ENCODE assay signal across 15 cellular contexts in the genomic region with DNA sequence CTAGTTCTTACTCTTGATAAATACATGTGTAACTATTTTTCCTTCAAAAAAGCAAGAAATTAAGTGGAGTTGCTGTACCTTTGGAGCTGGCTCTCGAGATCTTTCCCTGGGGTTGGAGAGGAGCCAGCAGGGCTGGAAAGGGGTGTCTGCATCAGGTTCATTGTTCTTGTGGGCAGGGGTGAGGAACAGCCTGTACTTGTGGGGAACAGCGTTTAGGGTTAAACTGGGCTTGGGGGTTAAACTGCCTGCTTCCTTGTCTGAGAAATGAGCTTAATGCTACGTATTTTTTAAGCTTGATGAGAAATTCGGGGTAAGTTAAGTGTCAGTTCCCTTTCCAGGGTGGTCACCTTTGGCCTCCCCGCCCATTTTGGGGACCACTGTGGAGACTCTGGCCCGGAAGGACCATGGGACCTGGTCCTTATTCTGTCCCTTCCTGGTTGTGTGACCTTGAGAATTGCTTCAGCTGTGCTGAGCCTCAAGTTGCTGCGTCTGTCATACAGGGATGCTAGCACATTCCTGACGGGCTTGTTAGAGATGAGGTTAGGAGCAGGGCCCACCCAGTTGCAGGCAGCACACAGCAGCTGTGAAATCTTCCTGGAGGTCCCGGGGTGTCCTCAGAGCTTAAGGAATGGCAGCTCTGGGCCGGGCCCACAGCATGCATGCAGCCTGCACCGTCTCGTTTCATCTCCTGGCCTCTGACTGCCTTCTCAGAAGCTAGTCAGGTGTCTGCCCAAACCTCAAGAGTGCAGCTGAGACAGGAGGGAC. TPM values are rescaled to one million over a fixed set of nuclear protein-coding genes. Genes with fewer than 3 reads are reported as not detected.
DNase-seq lines count a peak whose midpoint lies in the region; ATAC-seq, FAIRE-seq and TF ChIP-seq lines count a peak whose summit lies in the region.
"Had no signal": no experiment of that assay in that cellular context is flagged by ENCODE, and none has a peak within 500 bp of the region (broad histone marks: within the 10 kb centered on the region; RNA-seq: fewer than 3 reads in every experiment).

No MANE protein-coding gene starts in this region.

- TF ChIP-seq CTCF in IMR-90 (conservative IDR thresholded peaks at IDR 0.05; ENCODE audit: low read depth, low read length): no peak
- TF ChIP-seq CTCF in OCI-LY3 (IDR thresholded peaks at IDR 0.05; ENCODE audit: low read depth, low read length): no peak
- no peak for TF ChIP-seq CTCF in endothelial cell of umbilical vein (IDR thresholded peaks at IDR 0.05; ENCODE audit: extremely low read depth in 1 of 2, insufficient read depth in 1 of 2, low read depth in 1 of 2, low read length in 2 of 2)
- no peak for TF ChIP-seq CTCF in gastrocnemius medialis (IDR thresholded peaks at IDR 0.05 in 4 of 5, conservative IDR thresholded peaks at IDR 0.05 in 1 of 5)
- TF ChIP-seq CTCF in Caco-2 (IDR thresholded peaks at IDR 0.05; ENCODE audit: insufficient read depth in 1 of 2, low read depth in 1 of 2, low read length in 1 of 2, severe bottlenecking in 1 of 2, unreplicated experiment in 1 of 2): no peak

- peaks cover 29% of the 10 kb centered on the region for H3K36me3 ChIP-seq in IMR-90 (ENCODE audit: control insufficient read depth, insufficient read depth, low read length)
- no peaks in the 10 kb centered on the region for H3K36me3 ChIP-seq in OCI-LY3 (replicated peaks; ENCODE audit: low read depth, low read length)
- H3K36me3 ChIP-seq in endothelial cell of umbilical vein (ENCODE audit: control insufficient read depth in 2 of 2, extremely low read depth in 1 of 2, insufficient read depth in 2 of 2, low read length in 2 of 2): peaks cover 14 to 34% of the 10 kb centered on the region in 2 experiments
- no peaks in the 10 kb centered on the region for H3K36me3 ChIP-seq in gastrocnemius medialis
- H3K36me3 ChIP-seq in Caco-2 (ENCODE audit: control insufficient read depth, insufficient read depth, low read length): no peaks in the 10 kb centered on the region

- H3K4me3 Mint-ChIP-seq in Caco-2 (ENCODE audit: unreplicated experiment): no peak overlapping the region

- TF ChIP-seq POLR2A in IMR-90 (IDR thresholded peaks at IDR 0.05; ENCODE audit: low read depth, low read length) (no peak), endothelial cell of umbilical vein (IDR thresholded peaks at IDR 0.05; ENCODE audit: low read depth, low read length) (peak; percentile 32), gastrocnemius medialis (IDR thresholded peaks at IDR 0.05) (no peak)

- no peak overlapping the region for H2AFZ ChIP-seq in IMR-90 (replicated peaks; ENCODE audit: low read length, poor library complexity)
- H2AFZ ChIP-seq in OCI-LY3 (ENCODE audit: low read depth, low read length): peak overlapping the region; percentile 70
- H2AFZ ChIP-seq in endothelial cell of umbilical vein (ENCODE audit: low read depth, low read length): no peak overlapping the region

- no peak overlapping the region for H3K9ac ChIP-seq in IMR-90 (ENCODE audit: low read depth, low read length)
- H3K9ac ChIP-seq in OCI-LY3 (ENCODE audit: low read length): no peak overlapping the region
- H3K9ac ChIP-seq in endothelial cell of umbilical vein (replicated peaks; ENCODE audit: extremely low read depth, insufficient read depth, low read length): no peak overlapping the region

- H3K4me1 ChIP-seq in IMR-90 (ENCODE audit: control insufficient read depth, insufficient read depth, low read length) (peaks cover 20% of the 10 kb centered on the region), OCI-LY3 (ENCODE audit: low read length) (peaks cover 44% of the 10 kb centered on the region), endothelial cell of umbilical vein (ENCODE audit: control insufficient read depth, extremely low read depth, insufficient read depth, low read length) (peaks cover 17% of the 10 kb centered on the region), gastrocnemius medialis (peaks cover 36 to 54% of the 10 kb centered on the region in 2 donors), Caco-2 (no peaks in the 10 kb centered on the region)

- no peak overlapping the region for H2BK120ac ChIP-seq in IMR-90 (ENCODE audit: low read depth, low read length)

- H4K5ac ChIP-seq in IMR-90 (ENCODE audit: low read depth, low read length): no peak overlapping the region

- CTCF ChIA-PET in IMR-90 (lab: Yijun Ruan, JAX) (no interaction called here), endothelial cell of umbilical vein (lab: Charles Lee) (interaction anchor here (0.9 to 5.6 kb wide), 4 partner anchors 10 to 64 kb away, joined by 3 to 49 read pairs (median 3); no protein-coding TSS in a partner anchor), Caco-2 (lab: Charles Lee) (no interaction called here)

- no peak overlapping the region for H4K8ac ChIP-seq in IMR-90 (ENCODE audit: low read depth in 2 of 2, low read length in 2 of 2)

- no peaks in the 10 kb centered on the region for H3K36me3 Mint-ChIP-seq in Caco-2 (ENCODE audit: insufficient read depth, unreplicated experiment)

- POLR2A ChIA-PET in IMR-90 (lab: Charles Lee; ENCODE audit: unreplicated experiment): interaction anchor here (0.5 kb wide), 1 partner anchor 339 kb away, joined by 3 read pairs; no protein-coding TSS in a partner anchor
- POLR2A ChIA-PET in endothelial cell of umbilical vein (lab: Charles Lee): no interaction called here
- POLR2A ChIA-PET in Caco-2 (lab: Charles Lee): no interaction called here

- H2BK20ac ChIP-seq in IMR-90 (ENCODE audit: low read depth, low read length): no peak overlapping the region

- peaks cover 6 to 26% of the 10 kb centered on the region in 2 experiments; a peak in 2 of 4 replicates for H3K79me1 ChIP-seq in IMR-90 (ENCODE audit: low read depth in 1 of 2, low read length in 2 of 2)

- no peaks in the 10 kb centered on the region for H3K4me1 Mint-ChIP-seq in Caco-2 (ENCODE audit: low read depth, unreplicated experiment)

- no peak overlapping the region for H3K23ac ChIP-seq in IMR-90 (ENCODE audit: low read depth, low read length)

- in situ Hi-C loops in IMR-90 (cut with MboI; ENCODE audit: low sequenced_read_pairs): no loop called here
- in situ Hi-C loops in gastrocnemius medialis (cut with MboI; ENCODE audit: low sequenced_read_pairs in 4 of 4): no loop called here

- FAIRE-seq in endothelial cell of umbilical vein (lab: Jason Lieb, UNC): peak; percentile 57

- H3K4ac ChIP-seq in IMR-90 (ENCODE audit: low read depth, low read length): no peak overlapping the region

- H3K9me1 ChIP-seq in IMR-90 (ENCODE audit: insufficient read depth, low read length) (peaks cover 18% of the 10 kb centered on the region), endothelial cell of umbilical vein (replicated peaks; ENCODE audit: control insufficient read depth, extremely low read depth, insufficient read depth, low read length) (no peaks in the 10 kb centered on the region)

- no peaks in the 10 kb centered on the region for H3K27me3 ChIP-seq in IMR-90 (ENCODE audit: control insufficient read depth, insufficient read depth, low read length)
- peaks cover 25% of the 10 kb centered on the region for H3K27me3 ChIP-seq in OCI-LY3 (ENCODE audit: low read depth, low read length)
- no peaks in the 10 kb centered on the region for H3K27me3 ChIP-seq in endothelial cell of umbilical vein (ENCODE audit: control insufficient read depth in 2 of 2, insufficient read depth in 2 of 2, low read length in 2 of 2)
- no peaks in the 10 kb centered on the region for H3K27me3 ChIP-seq in gastrocnemius medialis
- H3K27me3 ChIP-seq in Caco-2 (replicated peaks; ENCODE audit: control insufficient read depth, insufficient read depth, low read length): no peaks in the 10 kb centered on the region
- H3K27me3 ChIP-seq: sigmoid colon had no signal

- TF ChIP-seq RAD21 in IMR-90 (IDR thresholded peaks at IDR 0.05; ENCODE audit: low read length): no peak

- no peaks in the 10 kb centered on the region for H3K9me3 Mint-ChIP-seq in Caco-2 (ENCODE audit: unreplicated experiment)

- H3K27me3 Mint-ChIP-seq in Caco-2 (ENCODE audit: insufficient read depth, unreplicated experiment): peaks cover 3% of the 10 kb centered on the region

- H3K4me2 ChIP-seq in IMR-90 (ENCODE audit: low read depth, low read length) (no peak overlapping the region), OCI-LY3 (ENCODE audit: low read length) (peak overlapping the region; percentile 64), endothelial cell of umbilical vein (ENCODE audit: insufficient read depth, low read length) (no peak overlapping the region)

- no peak overlapping the region for H3K56ac ChIP-seq in IMR-90 (ENCODE audit: extremely low read depth, insufficient read depth, low read length)

- BruUV-seq in IMR-90 (replicated peaks; lab: Mats Ljungman, UMichigan) (no TSS peak), endothelial cell of umbilical vein (replicated peaks; lab: Mats Ljungman, UMichigan) (no TSS peak), Caco-2 (replicated peaks; lab: Mats Ljungman, UMichigan) (no TSS peak)

- H2BK5ac ChIP-seq in IMR-90 (ENCODE audit: low read depth, low read length, poor library complexity, severe bottlenecking): no peak overlapping the region

- H3K79me2 ChIP-seq in OCI-LY3 (ENCODE audit: low read length): no peaks in the 10 kb centered on the region
- H3K79me2 ChIP-seq in endothelial cell of umbilical vein (ENCODE audit: control insufficient read depth, insufficient read depth, low read length): no peaks in the 10 kb centered on the region

- no peaks in the 10 kb centered on the region for H4K20me1 ChIP-seq in IMR-90 (ENCODE audit: insufficient read depth, low read length)
- no peaks in the 10 kb centered on the region for H4K20me1 ChIP-seq in OCI-LY3 (ENCODE audit: insufficient read depth, low read length)
- no peaks in the 10 kb centered on the region for H4K20me1 ChIP-seq in endothelial cell of umbilical vein (replicated peaks; ENCODE audit: control insufficient read depth, extremely low read depth, insufficient read depth, low read length)

- H3K27ac ChIP-seq in IMR-90 (ENCODE audit: insufficient read depth, low read length) (no peak overlapping the region), OCI-LY3 (ENCODE audit: low read length) (no peak overlapping the region), endothelial cell of umbilical vein (ENCODE audit: insufficient read depth, low read depth, low read length) (no peak overlapping the region), gastrocnemius medialis (peak overlapping the region in 3 of 4 donors; percentile 1 to 34 (median 2))

- peak overlapping the region; percentile 10; the same call in 1 of the 2 replicates for H2AK5ac ChIP-seq in IMR-90 (ENCODE audit: low read depth, low read length)

- H2BK15ac ChIP-seq in IMR-90 (ENCODE audit: low read depth, low read length): no peak overlapping the region

- dilution Hi-C loops in IMR-90 (cut with HindIII; ENCODE audit: low sequenced_read_pairs, unreplicated experiment) (no loop called here), endothelial cell of umbilical vein (cut with MboI; ENCODE audit: extremely low pct_ligation_motif_present, low sequenced_read_pairs) (no loop called here)

- no peak overlapping the region for H3K4me3 ChIP-seq in IMR-90 (ENCODE audit: insufficient read depth, low read depth, low read length)
- H3K4me3 ChIP-seq in OCI-LY3 (ENCODE audit: low read length): peak overlapping the region; percentile 56
- no peak overlapping the region for H3K4me3 ChIP-seq in endothelial cell of umbilical vein (replicated peaks in 1 of 3; ENCODE audit: insufficient read depth in 1 of 3, low read depth in 1 of 3, low read length in 3 of 3)
- H3K4me3 ChIP-seq in gastrocnemius medialis: no peak overlapping the region
- no peak overlapping the region for H3K4me3 ChIP-seq in Caco-2 (ENCODE audit: low read depth, low read length)
- H3K4me3 ChIP-seq: sigmoid colon had no signal

- no peak overlapping the region for H2AK9ac ChIP-seq in IMR-90 (replicated peaks; ENCODE audit: low read depth, low read length, poor library complexity)

- H3K9me3 ChIP-seq in IMR-90 (ENCODE audit: control insufficient read depth, insufficient read depth, low read length): no peaks in the 10 kb centered on the region
- H3K9me3 ChIP-seq in OCI-LY3 (ENCODE audit: insufficient read depth, low read length): no peaks in the 10 kb centered on the region
- H3K9me3 ChIP-seq in endothelial cell of umbilical vein (replicated peaks; ENCODE audit: control insufficient read depth, insufficient read depth, low read length): no peaks in the 10 kb centered on the region
- no peaks in the 10 kb centered on the region for H3K9me3 ChIP-seq in gastrocnemius medialis
- H3K9me3 ChIP-seq in Caco-2: no peaks in the 10 kb centered on the region
- H3K9me3 ChIP-seq: sigmoid colon had no signal

- no peak for DNase-seq in IMR-90
- DNase-seq in endothelial cell of umbilical vein (ENCODE audit: low read depth, low spot score): peak; percentile 20
- DNase-seq in gastrocnemius medialis: no peak
- DNase-seq in UCSD-AML1 (lab: John Stamatoyannopoulos, UW; ENCODE audit: unreplicated experiment): no peak
- no peak for DNase-seq in cortex of kidney (lab: John Stamatoyannopoulos, UW)
- no peak for DNase-seq in Caco-2
- DNase-seq: activated CD4-positive, alpha-beta T cell treated with anti-CD3 and anti-CD28 coated beads for 1 hour; activated gamma-delta T cell; midbrain; NCI-H2029 treated with DMSO at 0.1 percent for 48 hours; SHP77; sigmoid colon had no signal

- H3K18ac ChIP-seq in IMR-90 (ENCODE audit: low read depth, low read length): no peak overlapping the region

- intact Hi-C loops in IMR-90 (cut with micrococcal nuclease) (no loop called here), endothelial cell of umbilical vein (cut with micrococcal nuclease) (no loop called here), gastrocnemius medialis (cut with DNase I; ENCODE audit: low total_unique reads) (loop anchor here (5.0 kb wide), 1 partner anchor 38 kb away; no protein-coding TSS in a partner anchor), Caco-2 (cut with micrococcal nuclease; ENCODE audit: unreplicated experiment) (no loop called here)

- H3K14ac ChIP-seq in IMR-90 (replicated peaks; ENCODE audit: low read depth, low read length): no peak overlapping the region

- no peak overlapping the region for H3K27ac Mint-ChIP-seq in Caco-2 (ENCODE audit: unreplicated experiment)

- WGBS in IMR-90 (ENCODE audit: extremely low coverage in 2 of 2, insufficient read length in 1 of 2), 2 experiments: 66% methylated on average over 10 of the region's 12 CpGs; no CpG with 5 or more reads in 1 of the 2 experiments

- ATAC-seq in IMR-90 (ENCODE audit: low read depth) (no peak), gastrocnemius medialis (no peak), GM18909 (IDR thresholded peaks at IDR 0.05; ENCODE audit: poor library complexity, unreplicated experiment) (no peak)

- no peak overlapping the region for H4K91ac ChIP-seq in IMR-90 (ENCODE audit: insufficient read depth, low read depth, low read length)

RNA-seq across cellular contexts. Expression of a gene that starts 11.6 kb away (rescaled TPM):
- total RNA-seq in IMR-90 (2012; rRNA removed) (not detected in 2 replicates), endothelial cell of umbilical vein (not detected in 2 replicates), gastrocnemius medialis (not detected), Caco-2 (2022) (not detected in 2 replicates)
- polyA plus RNA-seq in IMR-90 (2012; rRNA removed) (not detected in 2 replicates), endothelial cell of umbilical vein (not detected in 2 replicates)
- not detected in 2 replicates for polyA plus RNA-seq in IMR-90 (2012; cell fraction: cytosol; rRNA removed)
- polyA plus RNA-seq in IMR-90 (2012; cell fraction: nucleus; rRNA removed; ENCODE audit: low replicate concordance): not detected in 2 replicates
- polyA plus RNA-seq in endothelial cell of umbilical vein (2011; cell fraction: cytosol; rRNA removed): not detected in 2 replicates
- not detected in 2 replicates for polyA plus RNA-seq in endothelial cell of umbilical vein (2011; cell fraction: nucleus; rRNA removed)
- polyA plus RNA-seq in endothelial cell of umbilical vein (2012): not detected in 2 replicates
- polyA minus RNA-seq in endothelial cell of umbilical vein: not detected in 2 replicates
- polyA minus RNA-seq in endothelial cell of umbilical vein (2011; cell fraction: cytosol; rRNA and poly(A)+ RNA removed): not detected
- polyA minus RNA-seq in endothelial cell of umbilical vein (2011; cell fraction: nucleus; rRNA and poly(A)+ RNA removed): not detected in 2 replicates
- total RNA-seq: dermis microvascular lymphatic vessel endothelial cell, sigmoid colon had no signal
- polyA plus RNA-seq: sigmoid colon had no signal

RNA-seq across cellular contexts. Expression of a gene that starts 26.1 kb away (rescaled TPM):
- not detected in 2 replicates for total RNA-seq in IMR-90 (2012; rRNA removed)
- polyA plus RNA-seq in IMR-90 (2012; rRNA removed): not detected in 2 replicates
- not detected in 2 replicates for polyA plus RNA-seq in IMR-90 (2012; cell fraction: cytosol; rRNA removed)
- 0.03 TPM in 1 of 2 replicates, not detected in the other for polyA plus RNA-seq in IMR-90 (2012; cell fraction: nucleus; rRNA removed; ENCODE audit: low replicate concordance)
- total RNA-seq in endothelial cell of umbilical vein: not detected in 2 replicates
- polyA plus RNA-seq in endothelial cell of umbilical vein: not detected in 2 replicates
- polyA plus RNA-seq in endothelial cell of umbilical vein (2011; cell fraction: cytosol; rRNA removed): not detected in 2 replicates
- 0.12 TPM in 1 of 2 replicates, not detected in the other for polyA plus RNA-seq in endothelial cell of umbilical vein (2011; cell fraction: nucleus; rRNA removed)
- polyA plus RNA-seq in endothelial cell of umbilical vein (2012): not detected in 2 replicates
- polyA minus RNA-seq in endothelial cell of umbilical vein: not detected in 2 replicates
- polyA minus RNA-seq in endothelial cell of umbilical vein (2011; cell fraction: cytosol; rRNA and poly(A)+ RNA removed): not detected
- polyA minus RNA-seq in endothelial cell of umbilical vein (2011; cell fraction: nucleus; rRNA and poly(A)+ RNA removed): not detected in 2 replicates
- total RNA-seq in gastrocnemius medialis: not detected
- total RNA-seq in Caco-2 (2022): not detected in 2 replicates
- total RNA-seq: dermis microvascular lymphatic vessel endothelial cell, sigmoid colon had no signal
- polyA plus RNA-seq: sigmoid colon had no signal

RNA-seq across cellular contexts. Expression of a gene that starts 51.9 kb away (rescaled TPM):
- total RNA-seq in IMR-90 (2012; rRNA removed) (19.2 and 22.5 TPM in 2 replicates), endothelial cell of umbilical vein (834 and 860 TPM in 2 replicates), gastrocnemius medialis (10 to 100 TPM; 15.7 to 70.9 (median 19.9) TPM), Caco-2 (2022) (26.3 and 33.0 TPM in 2 replicates)
- polyA plus RNA-seq in IMR-90 (2012; rRNA removed) (64.5 and 67.1 TPM in 2 replicates), endothelial cell of umbilical vein (300 and 332 TPM in 2 replicates)
- 51.4 and 55.1 TPM in 2 replicates for polyA plus RNA-seq in IMR-90 (2012; cell fraction: cytosol; rRNA removed)
- polyA plus RNA-seq in IMR-90 (2012; cell fraction: nucleus; rRNA removed; ENCODE audit: low replicate concordance): 117 and 164 TPM in 2 replicates
- polyA plus RNA-seq in endothelial cell of umbilical vein (2011; cell fraction: cytosol; rRNA removed): 436 and 495 TPM in 2 replicates
- polyA plus RNA-seq in endothelial cell of umbilical vein (2011; cell fraction: nucleus; rRNA removed): 1,145 and 1,490 TPM in 2 replicates
- polyA plus RNA-seq in endothelial cell of umbilical vein (2012): 463 and 559 TPM in 2 replicates
- 583 and 647 TPM in 2 replicates for polyA minus RNA-seq in endothelial cell of umbilical vein
- polyA minus RNA-seq in endothelial cell of umbilical vein (2011; cell fraction: cytosol; rRNA and poly(A)+ RNA removed): 21.9 TPM
- 454 and 479 TPM in 2 replicates for polyA minus RNA-seq in endothelial cell of umbilical vein (2011; cell fraction: nucleus; rRNA and poly(A)+ RNA removed)

Comparison
In these comparisons a context has a peak if more than half of its experiments do, and no peak if none do; other contexts are left out.
1. H3K27ac ChIP-seq: peak in gastrocnemius medialis (3 of 4); none in IMR-90 (single experiment), OCI-LY3 (single experiment) and endothelial cell of umbilical vein (single experiment).
2. RNA of a gene that starts 51.9 kb away (total RNA-seq): 834 to 860 TPM in endothelial cell of umbilical vein; 26.3 to 33.0 TPM in Caco-2, 15.7 to 70.9 TPM in gastrocnemius medialis and 19.2 to 22.5 TPM in IMR-90; every median in the first group is over 10 times any median in the second.